1 cellular context compared by ENCODE assay signal in genomic region chr16:75996491-75996890, GRCh38.
TF ChIP-seq lines count a peak whose summit lies in the region.

No MANE protein-coding gene starts in this region.

TF ChIP-seq in HepG2, 621 proteins besides CTCF, POLR2A, EP300 and RAD21:
- TF ChIP-seq, protein P1, sequence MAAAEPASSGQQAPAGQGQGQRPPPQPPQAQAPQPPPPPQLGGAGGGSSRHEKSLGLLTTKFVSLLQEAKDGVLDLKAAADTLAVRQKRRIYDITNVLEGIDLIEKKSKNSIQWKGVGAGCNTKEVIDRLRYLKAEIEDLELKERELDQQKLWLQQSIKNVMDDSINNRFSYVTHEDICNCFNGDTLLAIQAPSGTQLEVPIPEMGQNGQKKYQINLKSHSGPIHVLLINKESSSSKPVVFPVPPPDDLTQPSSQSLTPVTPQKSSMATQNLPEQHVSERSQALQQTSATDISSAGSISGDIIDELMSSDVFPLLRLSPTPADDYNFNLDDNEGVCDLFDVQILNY (CRISPR knock-in tag; conservative IDR thresholded peaks at IDR 0.05) = no peak
- TF ChIP-seq SOX6 (IDR thresholded peaks at IDR 0.05) = no peak
- TF ChIP-seq SOX6 (CRISPR knock-in tag; IDR thresholded peaks at IDR 0.05) = no peak
- TF ChIP-seq MIXL1 (CRISPR knock-in tag; IDR thresholded peaks at IDR 0.05) = no peak
- TF ChIP-seq PAX8 (CRISPR knock-in tag; IDR thresholded peaks at IDR 0.05; ENCODE audit: borderline replicate concordance) = no peak
- TF ChIP-seq SP2 (CRISPR knock-in tag; IDR thresholded peaks at IDR 0.05) = no peak
- no peak for TF ChIP-seq E2F2 (CRISPR knock-in tag; IDR thresholded peaks at IDR 0.05; ENCODE audit: borderline replicate concordance)
- TF ChIP-seq, protein P2, sequence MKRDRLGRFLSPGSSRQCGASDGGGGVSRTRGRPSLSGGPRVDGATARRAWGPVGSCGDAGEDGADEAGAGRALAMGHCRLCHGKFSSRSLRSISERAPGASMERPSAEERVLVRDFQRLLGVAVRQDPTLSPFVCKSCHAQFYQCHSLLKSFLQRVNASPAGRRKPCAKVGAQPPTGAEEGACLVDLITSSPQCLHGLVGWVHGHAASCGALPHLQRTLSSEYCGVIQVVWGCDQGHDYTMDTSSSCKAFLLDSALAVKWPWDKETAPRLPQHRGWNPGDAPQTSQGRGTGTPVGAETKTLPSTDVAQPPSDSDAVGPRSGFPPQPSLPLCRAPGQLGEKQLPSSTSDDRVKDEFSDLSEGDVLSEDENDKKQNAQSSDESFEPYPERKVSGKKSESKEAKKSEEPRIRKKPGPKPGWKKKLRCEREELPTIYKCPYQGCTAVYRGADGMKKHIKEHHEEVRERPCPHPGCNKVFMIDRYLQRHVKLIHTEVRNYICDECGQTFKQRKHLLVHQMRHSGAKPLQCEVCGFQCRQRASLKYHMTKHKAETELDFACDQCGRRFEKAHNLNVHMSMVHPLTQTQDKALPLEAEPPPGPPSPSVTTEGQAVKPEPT (CRISPR knock-in tag; IDR thresholded peaks at IDR 0.05; ENCODE audit: low read depth) = no peak
- TF ChIP-seq ONECUT2 (CRISPR knock-in tag; IDR thresholded peaks at IDR 0.05) = no peak
- TF ChIP-seq NCOA5 (CRISPR knock-in tag; IDR thresholded peaks at IDR 0.05) = no peak
- no peak for TF ChIP-seq KLF9 (CRISPR knock-in tag; IDR thresholded peaks at IDR 0.05; ENCODE audit: low read depth)
- no peak for TF ChIP-seq ZNF891 (CRISPR knock-in tag; IDR thresholded peaks at IDR 0.05)
- no peak for TF ChIP-seq ZNF207 (IDR thresholded peaks at IDR 0.05; ENCODE audit: borderline replicate concordance)
- TF ChIP-seq, protein P3, sequence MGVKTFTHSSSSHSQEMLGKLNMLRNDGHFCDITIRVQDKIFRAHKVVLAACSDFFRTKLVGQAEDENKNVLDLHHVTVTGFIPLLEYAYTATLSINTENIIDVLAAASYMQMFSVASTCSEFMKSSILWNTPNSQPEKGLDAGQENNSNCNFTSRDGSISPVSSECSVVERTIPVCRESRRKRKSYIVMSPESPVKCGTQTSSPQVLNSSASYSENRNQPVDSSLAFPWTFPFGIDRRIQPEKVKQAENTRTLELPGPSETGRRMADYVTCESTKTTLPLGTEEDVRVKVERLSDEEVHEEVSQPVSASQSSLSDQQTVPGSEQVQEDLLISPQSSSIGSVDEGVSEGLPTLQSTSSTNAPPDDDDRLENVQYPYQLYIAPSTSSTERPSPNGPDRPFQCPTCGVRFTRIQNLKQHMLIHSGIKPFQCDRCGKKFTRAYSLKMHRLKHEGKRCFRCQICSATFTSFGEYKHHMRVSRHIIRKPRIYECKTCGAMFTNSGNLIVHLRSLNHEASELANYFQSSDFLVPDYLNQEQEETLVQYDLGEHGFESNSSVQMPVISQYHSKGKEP (CRISPR knock-in tag; IDR thresholded peaks at IDR 0.05) = no peak
- TF ChIP-seq NR2F6 (IDR thresholded peaks at IDR 0.05) = no peak
- no peak for TF ChIP-seq NR2F6 (CRISPR knock-in tag; IDR thresholded peaks at IDR 0.05)
- TF ChIP-seq ZNF567 (CRISPR knock-in tag; IDR thresholded peaks at IDR 0.05; ENCODE audit: borderline replicate concordance) = no peak
- no peak for TF ChIP-seq HDAC1 (CRISPR knock-in tag; IDR thresholded peaks at IDR 0.05)
- no peak for TF ChIP-seq POLR2AphosphoS2 (IDR thresholded peaks at IDR 0.05; ENCODE audit: low read depth, low read length)
- no peak for TF ChIP-seq CBX2 (IDR thresholded peaks at IDR 0.05; ENCODE audit: low read depth, low read length)
- TF ChIP-seq CBX2 (CRISPR knock-in tag; IDR thresholded peaks at IDR 0.05; ENCODE audit: low read depth) = no peak
- no peak for TF ChIP-seq PPARG (CRISPR knock-in tag; conservative IDR thresholded peaks at IDR 0.05)
